ENCODE assay signal across 8 cellular contexts in the genomic region with DNA sequence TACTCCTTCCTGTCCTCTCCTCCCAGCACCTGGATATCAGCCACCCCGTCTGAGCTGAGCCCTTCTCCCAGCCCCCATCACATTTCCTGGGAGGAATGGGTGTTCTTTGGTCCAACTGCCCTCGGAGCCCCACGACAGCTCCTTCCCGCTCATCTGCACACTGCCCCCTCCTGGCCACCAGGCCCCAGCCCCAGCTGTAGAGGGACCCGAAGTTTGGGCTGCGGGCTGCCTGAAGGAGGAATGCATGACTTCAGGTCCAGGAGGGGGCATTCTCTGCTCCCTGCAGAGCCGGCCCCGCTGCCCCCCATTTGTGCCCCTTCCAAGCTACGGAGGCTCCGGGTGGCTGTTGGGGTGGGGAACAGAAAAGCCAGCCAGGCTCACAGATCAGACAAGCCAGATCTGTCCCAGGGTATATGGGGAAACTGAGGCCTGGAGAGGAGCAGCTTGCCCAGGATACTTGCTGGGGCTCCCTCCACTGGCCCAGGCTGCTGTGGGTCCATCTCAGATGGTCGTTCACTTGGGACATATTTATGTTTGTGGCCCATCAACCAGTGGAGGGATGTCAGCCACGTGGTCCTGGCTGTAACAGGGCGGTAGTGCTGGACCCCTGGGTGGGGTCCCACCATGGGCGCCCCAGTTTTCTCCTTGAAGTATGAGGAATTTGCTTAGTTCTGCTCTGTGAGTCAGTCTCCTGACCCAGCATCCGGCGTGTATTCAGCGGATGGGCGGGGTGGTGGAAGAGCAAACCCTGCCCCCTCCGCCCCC. TPM values are rescaled to one million over a fixed set of nuclear protein-coding genes. Genes with fewer than 3 reads are reported as not detected.
DNase-seq lines count a peak whose midpoint lies in the region; TF ChIP-seq lines count a peak whose summit lies in the region.

No MANE protein-coding gene starts in this region.

- no peak overlapping the region for H2AFZ ChIP-seq in fibroblast of lung (ENCODE audit: low read length)

- no peaks in the 10 kb centered on the region for H3K4me1 ChIP-seq in fibroblast of lung (ENCODE audit: control insufficient read depth, extremely low read depth, insufficient read depth, low read length)

- H3K79me2 ChIP-seq in fibroblast of lung (ENCODE audit: control insufficient read depth, insufficient read depth, low read length) = no peaks in the 10 kb centered on the region

- TF ChIP-seq CTCF in fibroblast of lung (conservative IDR thresholded peaks at IDR 0.05 in 1 of 2, IDR thresholded peaks at IDR 0.05 in 1 of 2; ENCODE audit: low read depth in 1 of 2, low read length in 2 of 2) = peak; percentile 57 to 67

- no peak overlapping the region for H3K9ac ChIP-seq in fibroblast of lung (ENCODE audit: insufficient read depth, low read length)

- no peaks in the 10 kb centered on the region for H3K36me3 ChIP-seq in fibroblast of lung (ENCODE audit: control insufficient read depth, insufficient read depth, low read length)

- no peaks in the 10 kb centered on the region for H3K27me3 ChIP-seq in fibroblast of lung (ENCODE audit: control insufficient read depth, insufficient read depth, low read length)

- H3K4me3 ChIP-seq in fibroblast of lung (replicated peaks in 1 of 4; ENCODE audit: control extremely low read depth in 1 of 4, insufficient read depth in 1 of 4, low read depth in 3 of 4, low read length in 4 of 4) = no peak overlapping the region

- H3K9me3 ChIP-seq in fibroblast of lung (ENCODE audit: control insufficient read depth, insufficient read depth, low read depth, low read length) = no peaks in the 10 kb centered on the region

- peak; percentile 19 for DNase-seq in activated T-cell treated with anti-CD3 and anti-CD28 coated beads for 48 hours (ENCODE audit: low read depth)
- DNase-seq in activated T-cell treated with anti-CD3 and anti-CD28 coated beads for 4 hours = no peak
- peak; percentile 22 for DNase-seq in OCI-M1 (lab: John Stamatoyannopoulos, UW)
- peak in 1 of 2 donors; percentile 42 for DNase-seq in fibroblast of lung (ENCODE audit: low read depth in 2 of 2)
- peak; percentile 28 for DNase-seq in retina
- DNase-seq in DMS153 treated with DMSO at 0.1 percent for 48 hours (lab: John Stamatoyannopoulos, UW; ENCODE audit: unreplicated experiment) = no peak
- no peak for DNase-seq in kidney tubule cell (ENCODE audit: low spot score)
- no peak for DNase-seq in NCI-H446 (lab: John Stamatoyannopoulos, UW)

- no peak overlapping the region for H3K27ac ChIP-seq in fibroblast of lung (ENCODE audit: insufficient read depth, low read length)

- H3K4me2 ChIP-seq in fibroblast of lung (ENCODE audit: extremely low read depth, insufficient read depth, low read length) = no peak overlapping the region

- no peaks in the 10 kb centered on the region for H4K20me1 ChIP-seq in fibroblast of lung (ENCODE audit: control insufficient read depth, extremely low read depth, insufficient read depth, low read length)

RNA-seq across cellular contexts. Expression of a gene that starts 33.1 kb away (rescaled TPM):
- 5.6 and 16.5 TPM in 2 replicates for total RNA-seq in fibroblast of lung
- polyA plus RNA-seq in fibroblast of lung = 13.4 and 14.6 TPM in 2 replicates
- 16.8 and 21.4 TPM in 2 replicates for polyA plus RNA-seq in fibroblast of lung (2012)
- 52.2 and 67.8 TPM in 2 replicates for polyA minus RNA-seq in fibroblast of lung (ENCODE audit: low replicate concordance)

Comparison
In these comparisons a context has a peak if more than half of its experiments do, and no peak if none do; other contexts are left out.
1. DNase-seq: peak in activated T-cell treated with anti-CD3 and anti-CD28 coated beads for 48 hours (single experiment), OCI-M1 (single experiment) and retina (single experiment); none in activated T-cell treated with anti-CD3 and anti-CD28 coated beads for 4 hours (single experiment), DMS153 treated with DMSO at 0.1 percent for 48 hours (single experiment), kidney tubule cell (single experiment) and NCI-H446 (0 of 2).